Comparison of ENCODE assay signal across 9 cellular contexts in the genomic region with DNA sequence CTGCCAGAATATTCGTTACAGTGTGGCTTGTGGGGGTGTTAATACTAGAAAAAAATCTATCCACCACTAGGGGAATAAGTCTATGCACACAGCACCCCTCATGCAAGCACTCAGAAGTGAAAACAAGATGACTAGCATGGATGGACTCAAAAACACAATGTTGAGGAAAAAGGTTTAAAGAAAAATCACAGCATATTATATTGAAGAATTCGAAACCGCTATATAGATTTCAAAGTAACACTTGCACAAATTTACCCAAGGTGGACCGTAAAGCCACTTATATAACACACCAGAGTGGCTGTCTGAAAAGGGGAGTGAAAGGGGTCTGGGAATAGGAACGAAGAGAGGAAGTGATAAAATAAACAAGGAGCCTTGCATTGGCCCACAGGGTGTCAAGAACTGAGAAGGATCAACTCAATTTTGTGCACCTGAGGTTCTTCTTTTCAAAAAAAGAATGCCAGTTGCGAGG. TPM values are rescaled to one million over a fixed set of nuclear protein-coding genes. Genes with fewer than 3 reads are reported as not detected.
DNase-seq lines count a peak whose midpoint lies in the region; ATAC-seq and TF ChIP-seq lines count a peak whose summit lies in the region.
"Had no signal": no experiment of that assay in that cellular context is flagged by ENCODE, and none has a peak within 500 bp of the region (broad histone marks: within the 10 kb centered on the region; RNA-seq: fewer than 3 reads in every experiment).

No MANE protein-coding gene starts in this region.

- peak overlapping the region; percentile 92 for H3K27ac Mint-ChIP-seq in Calu3 (ENCODE audit: unreplicated experiment)

- TSS peak; percentile 43 for BruUV-seq in Calu3 (replicated peaks; lab: Mats Ljungman, UMichigan)

- no peaks in the 10 kb centered on the region for H3K4me1 Mint-ChIP-seq in Calu3 (ENCODE audit: low read depth, unreplicated experiment)

- no peak for TF ChIP-seq POLR2A in thyroid gland (IDR thresholded peaks at IDR 0.05)

- intact Hi-C loops in Calu3 (cut with micrococcal nuclease; ENCODE audit: unreplicated experiment) (no loop called here), lower lobe of right lung (cut with DNase I) (no loop called here), thyroid gland (cut with DNase I) (no loop called here)

- ATAC-seq in GM19351 (IDR thresholded peaks at IDR 0.05; ENCODE audit: unreplicated experiment) (peak; percentile 64), lower lobe of right lung (peak; percentile 75 to 80)

- no peaks in the 10 kb centered on the region for H3K27me3 Mint-ChIP-seq in Calu3 (ENCODE audit: unreplicated experiment)

- peak overlapping the region; percentile 97 for H3K4me3 Mint-ChIP-seq in Calu3 (ENCODE audit: low read depth, unreplicated experiment)

- in situ Hi-C loops in SK-MEL-5 (cut with HindIII; ENCODE audit: low pct_unique_long_range_greater_than_20kb, low sequenced_read_pairs): no loop called here

- H3K27ac ChIP-seq in lower lobe of right lung: peak overlapping the region; percentile 84
- peak overlapping the region; percentile 66 to 91 (median 73) for H3K27ac ChIP-seq in thyroid gland

- no peaks in the 10 kb centered on the region for H3K27me3 ChIP-seq in lower lobe of right lung (ENCODE audit: low read depth)
- no peaks in the 10 kb centered on the region for H3K27me3 ChIP-seq in thyroid gland

- WGBS in thyroid gland, 2 donors: 0% methylated on average over 6 of the region's 6 CpGs

- H3K4me1 ChIP-seq in lower lobe of right lung: peaks cover 18% of the 10 kb centered on the region
- H3K4me1 ChIP-seq in thyroid gland: peaks cover 4 to 14% of the 10 kb centered on the region in 2 donors

- TF ChIP-seq CTCF in Calu3 (IDR thresholded peaks at IDR 0.05; ENCODE audit: unreplicated experiment) (no peak), lower lobe of right lung (IDR thresholded peaks at IDR 0.05) (peak; percentile 46), thyroid gland (IDR thresholded peaks at IDR 0.05) (peak; percentile 14 to 55 (median 46))

- no peaks in the 10 kb centered on the region for H3K9me3 ChIP-seq in lower lobe of right lung
- H3K9me3 ChIP-seq in thyroid gland: no peaks in the 10 kb centered on the region

- H3K4me3 ChIP-seq in lower lobe of right lung: peak overlapping the region; percentile 86
- peak overlapping the region; percentile 46 to 85 (median 64) for H3K4me3 ChIP-seq in thyroid gland (replicated peaks in 1 of 3)

- no peaks in the 10 kb centered on the region for H3K9me3 Mint-ChIP-seq in Calu3 (ENCODE audit: low read depth, unreplicated experiment)

- CTCF ChIA-PET in Calu3 (lab: Charles Lee): interaction anchor here (0.5 to 1.1 kb wide), 4 partner anchors 8 to 51 kb away, joined by 3 to 5 read pairs (median 3); no protein-coding TSS in a partner anchor

- peaks cover 40% of the 10 kb centered on the region for H3K36me3 Mint-ChIP-seq in Calu3 (ENCODE audit: insufficient read depth, unreplicated experiment)

- DNase-seq in Calu3 (peak; percentile 15), HuH-7.5 (ENCODE audit: low spot score) (peak; percentile 28), SK-MEL-5 (ENCODE audit: low read depth, low spot score) (peak; percentile 46), dermis microvascular lymphatic vessel endothelial cell (ENCODE audit: low read depth in 2 of 2) (peak; percentile 36 to 56), lower lobe of right lung (no peak), thyroid gland (peak in 1 of 2 donors; percentile 14)
- DNase-seq in stimulated activated CD4-positive, alpha-beta T cell treated with anti-CD3 and anti-CD28 coated beads, Interleukin-4, amount 100 ng/mL, for 4 hours: no peak

- H3K36me3 ChIP-seq in lower lobe of right lung (peaks cover 22% of the 10 kb centered on the region), thyroid gland (peaks cover 0 to 23% of the 10 kb centered on the region in 2 donors)

RNA-seq across cellular contexts. Expression of gene ABCD4, which starts 0.5 kb away (rescaled TPM):
- total RNA-seq in Calu3 (2022) (59.6 and 72.4 TPM in 2 replicates), dermis microvascular lymphatic vessel endothelial cell (34.1 and 53.6 TPM in 2 replicates), lower lobe of right lung (53.3 TPM), thyroid gland (10 to 100 TPM; 45.2 to 79.5 (median 62.0) TPM)
- total RNA-seq in SK-MEL-5 (2014; rRNA removed; shearing (Covaris generic)): 14.7 and 15.5 TPM in 2 replicates
- 32.2 and 37.8 TPM in 2 replicates for polyA plus RNA-seq in SK-MEL-5 (2015; cell fraction: cytosol; rRNA removed)
- 226 and 232 TPM in 2 replicates for polyA plus RNA-seq in SK-MEL-5 (2015; cell fraction: nucleus; rRNA removed)

RNA-seq across cellular contexts. Expression of gene VRTN, which starts 46.1 kb away (rescaled TPM):
- total RNA-seq in Calu3 (2022) (not detected in 2 replicates), dermis microvascular lymphatic vessel endothelial cell (not detected in 2 replicates), lower lobe of right lung (not detected), thyroid gland (not detected)
- not detected in 2 replicates for total RNA-seq in SK-MEL-5 (2014; rRNA removed; shearing (Covaris generic))
- polyA plus RNA-seq in SK-MEL-5 (2015; cell fraction: cytosol; rRNA removed): not detected in 2 replicates
- not detected in 2 replicates for polyA plus RNA-seq in SK-MEL-5 (2015; cell fraction: nucleus; rRNA removed)
- polyA plus RNA-seq: adipose tissue had no signal

Comparison
In these comparisons a context has a peak if more than half of its experiments do, and no peak if none do; other contexts are left out.
1. DNase-seq: peak in Calu3 (single experiment), HuH-7.5 (single experiment), SK-MEL-5 (single experiment) and dermis microvascular lymphatic vessel endothelial cell (2 of 2); none in lower lobe of right lung (single experiment) and stimulated activated CD4-positive, alpha-beta T cell treated with anti-CD3 and anti-CD28 coated beads, Interleukin-4, amount 100 ng/mL, for 4 hours (0 of 2).